ENCODE assay signal across 9 cellular contexts in genomic region chr3:72288955-72289707, GRCh38.
A peak's percentile ranks its signal among the peaks of the same experiment; 100 is the strongest.
DNase-seq lines count a peak whose midpoint lies in the region; ATAC-seq, FAIRE-seq and TF ChIP-seq lines count a peak whose summit lies in the region.
"Had no signal": no experiment of that assay in that cellular context is flagged by ENCODE, and none has a peak within 500 bp of the region (broad histone marks: within the 10 kb centered on the region; RNA-seq: fewer than 3 reads in every experiment).

No MANE protein-coding gene starts in this region.

- TF ChIP-seq EP300 in H1 (IDR thresholded peaks at IDR 0.05; ENCODE audit: borderline replicate concordance in 1 of 2, low read depth in 2 of 2, low read length in 2 of 2), result no peak

- ATAC-seq in CD4-positive, CD25-positive, alpha-beta regulatory T cell (ENCODE audit: low read depth in 2 of 2), result peak; percentile 43 to 46
- ATAC-seq in GM19463 (IDR thresholded peaks at IDR 0.05; ENCODE audit: unreplicated experiment), result peak; percentile 70
- peak; percentile 42; the same call in 2 of the 3 replicates for ATAC-seq in RWPE2 (ENCODE audit: low read depth)
- no peak for ATAC-seq in HG03460 (IDR thresholded peaks at IDR 0.05; ENCODE audit: unreplicated experiment)
- no peak for ATAC-seq in HG03571 (IDR thresholded peaks at IDR 0.05; ENCODE audit: unreplicated experiment)

- H3K4me3 Mint-ChIP-seq in CD4-positive, CD25-positive, alpha-beta regulatory T cell, result peak overlapping the region; percentile 55 to 87 (median 76)
- H3K4me3 Mint-ChIP-seq: neural crest cell had no signal

- no peaks in the 10 kb centered on the region for H3K79me2 ChIP-seq in H1 (ENCODE audit: control insufficient read depth in 1 of 2, insufficient read depth in 2 of 2, low read length in 2 of 2)

- no peaks in the 10 kb centered on the region for H3K36me3 Mint-ChIP-seq in CD4-positive, CD25-positive, alpha-beta regulatory T cell

- no peaks in the 10 kb centered on the region for H3K9me3 ChIP-seq in CD4-positive, CD25-positive, alpha-beta regulatory T cell (ENCODE audit: control insufficient read depth in 2 of 2, low read length in 2 of 2)
- no peaks in the 10 kb centered on the region for H3K9me3 ChIP-seq in RWPE2 (ENCODE audit: severe bottlenecking)
- H3K9me3 ChIP-seq in H1 (ENCODE audit: insufficient read depth in 2 of 2, low read depth in 1 of 2, low read length in 1 of 2), result no peaks in the 10 kb centered on the region
- no peaks in the 10 kb centered on the region for H3K9me3 ChIP-seq in mucosa of stomach (ENCODE audit: control insufficient read depth, low read length)

- peaks cover 44% of the 10 kb centered on the region for H3K27me3 Mint-ChIP-seq in CD4-positive, CD25-positive, alpha-beta regulatory T cell

- no peak overlapping the region for H4K91ac ChIP-seq in H1 (replicated peaks; ENCODE audit: insufficient read length, low read length)

- 0 out of 2 replicates have a peak overlapping the region, but pooled peaks have one; percentile 13 for H2BK12ac ChIP-seq in H1 (ENCODE audit: low read depth, low read length)

- peaks cover 5% of the 10 kb centered on the region for H3K27me3 ChIP-seq in CD4-positive, CD25-positive, alpha-beta regulatory T cell (ENCODE audit: control insufficient read depth, insufficient read depth, low read length)
- H3K27me3 ChIP-seq in RWPE2 (ENCODE audit: insufficient read depth, poor library complexity, severe bottlenecking) (no peaks in the 10 kb centered on the region), H1 (replicated peaks in 1 of 4; ENCODE audit: control insufficient read depth in 3 of 4, extremely low read depth in 1 of 4, insufficient read depth in 3 of 4, low read length in 3 of 4) (0 out of 7 replicates have a peak, but pooled peaks cover 0 to 3% (median 0%) of the 10 kb centered on the region in 4 experiments), mucosa of stomach (ENCODE audit: control insufficient read depth, insufficient read depth, low read length) (no peaks in the 10 kb centered on the region)

- no peak overlapping the region for H2BK5ac ChIP-seq in H1 (ENCODE audit: low read depth, low read length)

- peaks cover 0 to 19% (median 12%) of the 10 kb centered on the region in 4 donors for H3K4me1 Mint-ChIP-seq in CD4-positive, CD25-positive, alpha-beta regulatory T cell

- H3K4me3 ChIP-seq in CD4-positive, CD25-positive, alpha-beta regulatory T cell (ENCODE audit: low read depth, low read length), result peak overlapping the region; percentile 59
- H3K4me3 ChIP-seq in RWPE2 (ENCODE audit: severe bottlenecking) (no peak overlapping the region), H1 (ENCODE audit: extremely low read depth in 1 of 4, insufficient read depth in 2 of 4, low read depth in 3 of 4, low read length in 4 of 4) (no peak overlapping the region), mucosa of stomach (ENCODE audit: low read length) (peak overlapping the region; percentile 22)

- no peak for FAIRE-seq in H1 (lab: Jason Lieb, UNC)

- H2AK5ac ChIP-seq in H1 (ENCODE audit: low read depth, low read length), result no peak overlapping the region

- TF ChIP-seq CTCF in RWPE2 (IDR thresholded peaks at IDR 0.05; ENCODE audit: poor library complexity, severe bottlenecking), result no peak
- no peak for TF ChIP-seq CTCF in H1 (IDR thresholded peaks at IDR 0.05; ENCODE audit: control extremely low read depth in 1 of 3, insufficient read depth in 1 of 3, low read depth in 1 of 3, low read length in 3 of 3)

- no peak for TF ChIP-seq RAD21 in H1 (IDR thresholded peaks at IDR 0.05 in 1 of 2, conservative IDR thresholded peaks at IDR 0.05 in 1 of 2; ENCODE audit: low read depth in 2 of 2, low read length in 2 of 2)

- H3K23me2 ChIP-seq in H1 (ENCODE audit: low read depth, low read length), result no peaks in the 10 kb centered on the region

- H3K18ac ChIP-seq in H1 (ENCODE audit: extremely low read depth, low read length), result no peak overlapping the region

- peaks cover 12% of the 10 kb centered on the region for H3K4me1 ChIP-seq in CD4-positive, CD25-positive, alpha-beta regulatory T cell (ENCODE audit: control insufficient read depth, insufficient read depth, low read length, poor library complexity, severe bottlenecking)
- H3K4me1 ChIP-seq in RWPE2 (ENCODE audit: insufficient read depth, poor library complexity, severe bottlenecking), result no peaks in the 10 kb centered on the region
- H3K4me1 ChIP-seq in H1 (replicated peaks in 1 of 4; ENCODE audit: control insufficient read depth in 3 of 4, insufficient read depth in 4 of 4, low read length in 3 of 4), result peaks cover 0 to 4% (median 0%) of the 10 kb centered on the region in 4 experiments; a peak in 2 of 7 replicates
- H3K4me1 ChIP-seq in mucosa of stomach (ENCODE audit: control insufficient read depth, insufficient read depth, low read length), result peaks cover 4% of the 10 kb centered on the region

- no peak for TF ChIP-seq POLR2A in H1 (IDR thresholded peaks at IDR 0.05; ENCODE audit: control extremely low read depth in 1 of 2, low read depth in 2 of 2, low read length in 2 of 2)

- H4K20me1 ChIP-seq in H1 (replicated peaks in 1 of 2; ENCODE audit: control insufficient read depth in 1 of 2, insufficient read depth in 2 of 2, low read length in 2 of 2), result no peaks in the 10 kb centered on the region

- H4K8ac ChIP-seq in H1 (ENCODE audit: extremely low read depth, insufficient read depth, low read length), result no peak overlapping the region

- H3K27ac ChIP-seq in CD4-positive, CD25-positive, alpha-beta regulatory T cell (ENCODE audit: insufficient read depth, low read length, poor library complexity, severe bottlenecking), result no peak overlapping the region
- H3K27ac ChIP-seq in RWPE2 (ENCODE audit: poor library complexity, severe bottlenecking) (no peak overlapping the region), H1 (ENCODE audit: low read depth, low read length) (no peak overlapping the region)

- no peak overlapping the region for H3K56ac ChIP-seq in H1 (replicated peaks; ENCODE audit: insufficient read length, low read depth, low read length)

- H3K27ac Mint-ChIP-seq in CD4-positive, CD25-positive, alpha-beta regulatory T cell, result peak overlapping the region in 2 of 3 donors; percentile 54 to 87

- H2BK15ac ChIP-seq in H1 (ENCODE audit: low read length), result 0 out of 2 replicates have a peak overlapping the region, but pooled peaks have one; percentile 16

- no peaks in the 10 kb centered on the region for H3K36me3 ChIP-seq in CD4-positive, CD25-positive, alpha-beta regulatory T cell (ENCODE audit: control insufficient read depth, insufficient read depth, low read length)
- H3K36me3 ChIP-seq in RWPE2 (ENCODE audit: low read depth) (no peaks in the 10 kb centered on the region), H1 (ENCODE audit: control insufficient read depth in 2 of 4, insufficient read depth in 4 of 4, low read length in 3 of 4) (no peaks in the 10 kb centered on the region), mucosa of stomach (ENCODE audit: control insufficient read depth, insufficient read depth, low read length) (no peaks in the 10 kb centered on the region)

- no peak overlapping the region for H3K4me2 ChIP-seq in H1 (ENCODE audit: insufficient read depth in 1 of 2, low read depth in 2 of 2, low read length in 2 of 2)

- H3K9ac ChIP-seq in H1 (replicated peaks in 1 of 4; ENCODE audit: extremely low read depth in 1 of 4, low read depth in 3 of 4, low read length in 3 of 4) (no peak overlapping the region), mucosa of stomach (ENCODE audit: low read length) (peak overlapping the region; percentile 49)

- peak in 1 of 3 donors; percentile 45 for DNase-seq in CD4-positive, CD25-positive, alpha-beta regulatory T cell
- no peak for DNase-seq in RWPE2 (ENCODE audit: low spot score)
- no peak for DNase-seq in H1 (ENCODE audit: low read depth in 1 of 2, low spot score in 2 of 2)
- no peak for DNase-seq in NCI-H146 treated with DMSO at 0.1 percent for 48 hours (lab: John Stamatoyannopoulos, UW; ENCODE audit: unreplicated experiment)

- no peak overlapping the region for H3K14ac ChIP-seq in H1 (ENCODE audit: insufficient read length)

- H2AFZ ChIP-seq in H1 (ENCODE audit: low read length), result peak overlapping the region; percentile 54; the same call in 1 of the 2 replicates

- POLR2A ChIA-PET in H1 (lab: Charles Lee; ENCODE audit: partially characterized antibody), result no interaction called here

- no peak overlapping the region for H4K5ac ChIP-seq in H1 (ENCODE audit: insufficient read length, low read depth, low read length)

- CTCF ChIA-PET in H1 (lab: Charles Lee; ENCODE audit: partially characterized antibody), result interaction anchor here (0.6 to 1.6 kb wide), 2 partner anchors 34 to 256 kb away, joined by 3 to 4 read pairs; no protein-coding TSS in a partner anchor

- no peaks in the 10 kb centered on the region for H3K9me3 Mint-ChIP-seq in CD4-positive, CD25-positive, alpha-beta regulatory T cell
- H3K9me3 Mint-ChIP-seq: neural crest cell had no signal

- no peak overlapping the region for H3K4ac ChIP-seq in H1 (replicated peaks; ENCODE audit: insufficient read length, low read depth, low read length)

- WGBS in H1 (ENCODE audit: extremely low coverage in 1 of 2, insufficient coverage in 1 of 2, insufficient read length in 1 of 2, insufficient replicate concordance in 2 of 2, low coverage in 1 of 2, low lambda C conversion rate in 2 of 2, missing lambda C conversion rate in 1 of 2), 2 experiments, result 83% methylated on average over 25 of the region's 25 CpGs; no CpG with 5 or more reads in 1 of the 2 experiments

- H3K23ac ChIP-seq in H1 (ENCODE audit: insufficient read length), result no peak overlapping the region

- no peak overlapping the region for H2BK120ac ChIP-seq in H1 (replicated peaks; ENCODE audit: low read depth, low read length)

- no peaks in the 10 kb centered on the region for H3K79me1 ChIP-seq in H1 (ENCODE audit: low read depth, low read length)

- no peak overlapping the region for H2BK20ac ChIP-seq in H1 (ENCODE audit: low read length)

TF ChIP-seq in H1, 55 proteins besides CTCF, POLR2A, EP300 and RAD21 (continues in another document):
- TF ChIP-seq CBX8 (IDR thresholded peaks at IDR 0.05; ENCODE audit: borderline replicate concordance, low read depth, low read length) (no peak), USF2 (IDR thresholded peaks at IDR 0.05; ENCODE audit: low read length) (no peak), YY1 (IDR thresholded peaks at IDR 0.05; ENCODE audit: low read depth, low read length) (no peak), FOSL1 (IDR thresholded peaks at IDR 0.05; ENCODE audit: insufficient read depth, low read depth, low read length) (no peak), KDM1A (IDR thresholded peaks at IDR 0.05; ENCODE audit: borderline replicate concordance, low read length) (no peak), SP2 (IDR thresholded peaks at IDR 0.05; ENCODE audit: low read length) (no peak), TCF12 (IDR thresholded peaks at IDR 0.05; ENCODE audit: low read depth, low read length) (no peak), NANOG (IDR thresholded peaks at IDR 0.05; ENCODE audit: insufficient read depth, low read depth, low read length, poor library complexity, severe bottlenecking) (no peak)

Comparison
In these comparisons a context has a peak if more than half of its experiments do, and no peak if none do; other contexts are left out.
1. ATAC-seq: peak in CD4-positive, CD25-positive, alpha-beta regulatory T cell (2 of 2), GM19463 (single experiment) and RWPE2 (single experiment); none in HG03460 (single experiment) and HG03571 (single experiment).
2. H3K4me3 ChIP-seq: peak in CD4-positive, CD25-positive, alpha-beta regulatory T cell (single experiment) and mucosa of stomach (single experiment); none in RWPE2 (single experiment) and H1 (0 of 4).